37 cellular contexts compared by ENCODE assay signal in the genomic region with DNA sequence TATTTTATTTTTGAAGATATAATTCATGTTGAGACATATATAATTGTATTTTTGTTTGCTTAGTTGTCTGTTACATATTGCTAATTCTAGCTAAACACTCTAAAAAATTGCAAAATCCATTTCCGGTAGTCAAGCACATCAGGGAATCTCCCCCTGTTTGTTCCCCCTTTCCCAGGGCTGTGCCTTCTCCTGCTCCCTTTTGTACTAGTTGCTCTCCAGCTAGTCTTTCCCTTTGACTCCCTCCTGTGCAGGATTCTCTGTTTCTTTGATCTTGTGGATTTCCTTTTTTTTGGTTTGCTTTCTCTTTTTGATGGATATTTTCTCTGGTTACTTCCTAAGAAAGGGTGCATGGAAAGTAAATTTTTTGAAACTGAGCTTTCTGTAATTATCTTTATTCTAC.
"Had no signal": no experiment of that assay in that cellular context is flagged by ENCODE, and none has a peak within 500 bp of the region (broad histone marks: within the 10 kb centered on the region; RNA-seq: fewer than 3 reads in every experiment).

No MANE protein-coding gene starts in this region.

- H3K27ac Mint-ChIP-seq: activated CD4-positive, alpha-beta memory T cell treated with anti-CD3 and anti-CD28 coated beads, Interleukin-2, amount 10 ng/mL, durations not matched to agents 7 days and 5 days; activated CD4-positive, alpha-beta T cell treated with anti-CD3 and anti-CD28 coated beads for 36 hours; activated CD4-positive, alpha-beta T cell treated with anti-CD3 and anti-CD28 coated beads, Interleukin-2, amount 10 ng/mL, durations not matched to agents 7 days and 5 days; activated CD8-positive, alpha-beta memory T cell treated with anti-CD3 and anti-CD28 coated beads, Interleukin-2, amount 10 ng/mL, durations not matched to agents 7 days and 5 days; activated CD8-positive, alpha-beta T cell treated with anti-CD3 and anti-CD28 coated beads, Interleukin-2, amount 10 ng/mL, durations not matched to agents 7 days and 5 days; activated naive CD4-positive, alpha-beta T cell treated with anti-CD3 and anti-CD28 coated beads, Interleukin-2, amount 10 ng/mL, durations not matched to agents 7 days and 5 days; activated naive CD4-positive, alpha-beta T cell treated with anti-CD3 and anti-CD28 coated beads, Interleukin-2, amount 50 U/mL, for 24 hours; activated naive CD8-positive, alpha-beta T cell; activated naive CD8-positive, alpha-beta T cell treated with anti-CD3 and anti-CD28 coated beads, Interleukin-2, amount 10 ng/mL, durations not matched to agents 7 days and 5 days; activated naive CD8-positive, alpha-beta T cell treated with anti-CD3 and anti-CD28 coated beads, Interleukin-2, amount 50 U/mL, for 24 hours; activated T-cell treated with anti-CD3 and anti-CD28 coated beads, Interleukin-2, amount 50 U/mL, for 24 hours; activated T-helper 2 cell treated with anti-CD3 and anti-CD28 coated beads, Interferon-gamma antibody, Interleukin-2, Interleukin-4, amounts not matched to agents 10 μg/mL and 5 μg/mL and 100 μg/mL, durations not matched to agents 14 hours and 24 hours and 36 hours; brain; T-helper 1 cell treated with Interleukin-12 subunit alpha and Interleukin-12 subunit beta and Interleukin-4 antibody, amounts not matched to agents 30 μg/mL and 1 μg/mL, for 36 hours; T-helper 2 cell treated with Interferon-gamma antibody and Interleukin-4, amounts not matched to agents 5 μg/mL and 100 μg/mL, for 36 hours had no signal

- H3K4me3 ChIP-seq: ascending aorta, cardiac muscle cell had no signal

- H3K36me3 ChIP-seq: ascending aorta, cardiac muscle cell had no signal

- H3K4me3 Mint-ChIP-seq: activated CD4-positive, alpha-beta memory T cell treated with anti-CD3 and anti-CD28 coated beads, Interleukin-2, amount 10 ng/mL, durations not matched to agents 7 days and 5 days; activated CD4-positive, alpha-beta T cell treated with anti-CD3 and anti-CD28 coated beads for 36 hours; activated CD4-positive, alpha-beta T cell treated with anti-CD3 and anti-CD28 coated beads, Interleukin-2, amount 10 ng/mL, durations not matched to agents 7 days and 5 days; activated CD8-positive, alpha-beta memory T cell treated with anti-CD3 and anti-CD28 coated beads, Interleukin-2, amount 10 ng/mL, durations not matched to agents 7 days and 5 days; activated CD8-positive, alpha-beta T cell treated with anti-CD3 and anti-CD28 coated beads, Interleukin-2, amount 10 ng/mL, durations not matched to agents 7 days and 5 days; activated naive CD4-positive, alpha-beta T cell treated with anti-CD3 and anti-CD28 coated beads, Interleukin-2, amount 10 ng/mL, durations not matched to agents 7 days and 5 days; activated naive CD4-positive, alpha-beta T cell treated with anti-CD3 and anti-CD28 coated beads, Interleukin-2, amount 50 U/mL, for 24 hours; activated naive CD8-positive, alpha-beta T cell; activated naive CD8-positive, alpha-beta T cell treated with anti-CD3 and anti-CD28 coated beads, Interleukin-2, amount 10 ng/mL, durations not matched to agents 7 days and 5 days; activated naive CD8-positive, alpha-beta T cell treated with anti-CD3 and anti-CD28 coated beads, Interleukin-2, amount 50 U/mL, for 24 hours; activated T-cell treated with anti-CD3 and anti-CD28 coated beads, Interleukin-2, amount 50 U/mL, for 24 hours; brain; central memory CD8-positive, alpha-beta T cell; T-helper 1 cell treated with Interleukin-12 subunit alpha and Interleukin-12 subunit beta and Interleukin-4 antibody, amounts not matched to agents 30 μg/mL and 1 μg/mL, for 36 hours; T-helper 2 cell treated with Interferon-gamma antibody and Interleukin-4, amounts not matched to agents 5 μg/mL and 100 μg/mL, for 36 hours had no signal

- H3K4me1 ChIP-seq: ascending aorta had no signal

- DNase-seq: activated CD4-positive, alpha-beta memory T cell treated with anti-CD3 and anti-CD28 coated beads, Interleukin-2, amount 10 ng/mL, durations not matched to agents 7 days and 5 days; activated CD4-positive, alpha-beta T cell treated with anti-CD3 and anti-CD28 coated beads for 1 hour; activated CD4-positive, alpha-beta T cell treated with anti-CD3 and anti-CD28 coated beads for 36 hours; activated CD4-positive, alpha-beta T cell treated with anti-CD3 and anti-CD28 coated beads for 48 hours; activated CD4-positive, alpha-beta T cell treated with anti-CD3 and anti-CD28 coated beads, Interleukin-2, amount 10 ng/mL, durations not matched to agents 7 days and 5 days; activated CD4-positive, alpha-beta T cell treated with anti-CD3 and anti-CD28 coated beads, Interleukin-2, amount 50 U/mL, for 48 hours; activated CD4-positive, CD25-positive, alpha-beta regulatory T cell; activated CD8-positive, alpha-beta memory T cell treated with anti-CD3 and anti-CD28 coated beads for 24 hours; activated CD8-positive, alpha-beta memory T cell treated with anti-CD3 and anti-CD28 coated beads, Interleukin-2, amount 10 ng/mL, durations not matched to agents 7 days and 5 days; activated CD8-positive, alpha-beta memory T cell treated with anti-CD3 and anti-CD28 coated beads, Interleukin-2, amount 50 U/mL, for 48 hours; activated CD8-positive, alpha-beta T cell treated with anti-CD3 and anti-CD28 coated beads, Interleukin-2, amount 10 ng/mL, durations not matched to agents 7 days and 5 days; activated effector memory CD4-positive, alpha-beta T cell treated with Interleukin-2 at 50 U/mL for 16 hours; activated gamma-delta T cell; activated naive CD4-positive, alpha-beta T cell treated with anti-CD3 and anti-CD28 coated beads, Interleukin-2, amount 10 ng/mL, durations not matched to agents 7 days and 5 days; activated naive CD4-positive, alpha-beta T cell treated with Interleukin-2 at 50 U/mL for 16 hours; activated naive CD8-positive, alpha-beta T cell treated with anti-CD3 and anti-CD28 coated beads, Interleukin-2, amount 10 ng/mL, durations not matched to agents 7 days and 5 days; activated naive CD8-positive, alpha-beta T cell treated with anti-CD3 and anti-CD28 coated beads, Interleukin-2, amount 50 U/mL, for 24 hours; activated T-cell treated with anti-CD3 and anti-CD28 coated beads, Interleukin-2, amount 50 U/mL, for 24 hours; activated T-cell treated with anti-CD3 and anti-CD28 coated beads, Interleukin-2, amount 50 U/mL, for 48 hours; amygdala; anterior cingulate cortex; caudate nucleus; cerebellar nuclear complex; T-helper 1 cell; T-helper 2 cell; T-helper 9 cell had no signal

- H3K4me1 Mint-ChIP-seq: activated CD4-positive, alpha-beta memory T cell treated with anti-CD3 and anti-CD28 coated beads, Interleukin-2, amount 10 ng/mL, durations not matched to agents 7 days and 5 days; activated CD4-positive, alpha-beta T cell treated with anti-CD3 and anti-CD28 coated beads for 36 hours; activated CD4-positive, alpha-beta T cell treated with anti-CD3 and anti-CD28 coated beads, Interleukin-2, amount 10 ng/mL, durations not matched to agents 7 days and 5 days; activated CD8-positive, alpha-beta memory T cell treated with anti-CD3 and anti-CD28 coated beads, Interleukin-2, amount 10 ng/mL, durations not matched to agents 7 days and 5 days; activated naive CD4-positive, alpha-beta T cell treated with anti-CD3 and anti-CD28 coated beads, Interleukin-2, amount 10 ng/mL, durations not matched to agents 7 days and 5 days; activated naive CD4-positive, alpha-beta T cell treated with anti-CD3 and anti-CD28 coated beads, Interleukin-2, amount 50 U/mL, for 24 hours; activated naive CD8-positive, alpha-beta T cell treated with anti-CD3 and anti-CD28 coated beads, Interleukin-2, amount 10 ng/mL, durations not matched to agents 7 days and 5 days; activated naive CD8-positive, alpha-beta T cell treated with anti-CD3 and anti-CD28 coated beads, Interleukin-2, amount 50 U/mL, for 24 hours; central memory CD8-positive, alpha-beta T cell had no signal

- H3K36me3 Mint-ChIP-seq: activated naive CD4-positive, alpha-beta T cell treated with anti-CD3 and anti-CD28 coated beads, Interleukin-2, amount 10 ng/mL, durations not matched to agents 7 days and 5 days; activated naive CD8-positive, alpha-beta T cell treated with anti-CD3 and anti-CD28 coated beads, Interleukin-2, amount 10 ng/mL, durations not matched to agents 7 days and 5 days had no signal

- ATAC-seq: activated CD4-positive, alpha-beta T cell treated with anti-CD3 and anti-CD28 coated beads for 36 hours; activated CD4-positive, CD25-positive, alpha-beta regulatory T cell treated with anti-CD3 and anti-CD28 coated beads, Interleukin-2, amount 50 U/mL, for 24 hours; activated CD8-positive, alpha-beta memory T cell treated with anti-CD3 and anti-CD28 coated beads, Interleukin-2, amount 10 ng/mL, durations not matched to agents 7 days and 5 days; activated CD8-positive, alpha-beta T cell treated with anti-CD3 and anti-CD28 coated beads, Interleukin-2, amount 10 ng/mL, durations not matched to agents 7 days and 5 days; activated naive CD8-positive, alpha-beta T cell treated with anti-CD3 and anti-CD28 coated beads, Interleukin-2, amount 50 U/mL, for 24 hours had no signal

- H3K27me3 ChIP-seq: ascending aorta, cardiac muscle cell had no signal

- H3K27ac ChIP-seq: ascending aorta, cardiac muscle cell, VCaP had no signal

- H3K27me3 Mint-ChIP-seq: activated CD4-positive, alpha-beta T cell treated with anti-CD3 and anti-CD28 coated beads for 36 hours; activated naive CD4-positive, alpha-beta T cell treated with anti-CD3 and anti-CD28 coated beads, Interleukin-2, amount 10 ng/mL, durations not matched to agents 7 days and 5 days; activated T-cell treated with anti-CD3 and anti-CD28 coated beads, Interleukin-2, amount 50 U/mL, for 24 hours; brain had no signal
